ENCODE assay signal across 2 cellular contexts in the genomic region with DNA sequence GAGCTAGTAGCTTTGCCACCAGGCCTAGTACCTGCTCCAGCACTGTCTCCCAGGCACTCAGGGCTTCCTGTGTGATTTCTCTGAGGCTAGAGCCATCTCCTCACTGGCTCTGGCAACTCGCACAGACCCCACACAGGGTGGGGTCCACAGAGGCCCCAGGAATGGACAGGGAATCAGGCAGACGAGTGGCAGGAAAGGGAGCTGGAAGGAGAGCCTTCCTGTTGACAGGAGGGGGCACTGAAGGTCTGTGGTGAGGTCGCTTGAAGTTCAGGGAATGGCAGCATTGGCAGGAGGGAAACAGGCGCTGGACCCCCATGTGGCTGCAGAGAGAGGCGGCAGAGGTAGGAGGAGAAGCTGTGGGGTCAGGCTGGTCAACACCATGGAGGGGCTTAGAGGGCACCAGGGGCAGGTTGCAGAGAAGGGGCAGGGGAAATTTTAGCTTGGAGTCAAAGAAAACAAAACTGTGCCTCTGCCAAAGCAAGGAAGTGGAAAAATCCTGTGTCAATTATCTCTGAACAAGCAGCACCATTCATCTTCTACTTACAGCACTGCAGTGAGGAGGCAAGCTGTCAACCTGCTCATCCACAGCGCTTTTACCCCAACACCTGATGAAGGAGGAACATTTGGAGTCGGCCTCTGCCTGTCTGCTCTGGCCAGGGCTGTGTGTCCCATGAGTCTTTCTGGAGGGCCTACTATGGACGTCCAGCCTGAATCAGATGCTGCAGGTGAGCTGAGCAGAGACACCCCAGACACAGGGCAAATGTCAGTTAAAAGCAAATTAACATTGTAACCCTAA.
TF ChIP-seq lines count a peak whose summit lies in the region.

No MANE protein-coding gene starts in this region.

TF ChIP-seq in SK-N-SH, 30 proteins besides CTCF, POLR2A, EP300 and RAD21 (continued from another document):
- TF ChIP-seq, protein P1, sequence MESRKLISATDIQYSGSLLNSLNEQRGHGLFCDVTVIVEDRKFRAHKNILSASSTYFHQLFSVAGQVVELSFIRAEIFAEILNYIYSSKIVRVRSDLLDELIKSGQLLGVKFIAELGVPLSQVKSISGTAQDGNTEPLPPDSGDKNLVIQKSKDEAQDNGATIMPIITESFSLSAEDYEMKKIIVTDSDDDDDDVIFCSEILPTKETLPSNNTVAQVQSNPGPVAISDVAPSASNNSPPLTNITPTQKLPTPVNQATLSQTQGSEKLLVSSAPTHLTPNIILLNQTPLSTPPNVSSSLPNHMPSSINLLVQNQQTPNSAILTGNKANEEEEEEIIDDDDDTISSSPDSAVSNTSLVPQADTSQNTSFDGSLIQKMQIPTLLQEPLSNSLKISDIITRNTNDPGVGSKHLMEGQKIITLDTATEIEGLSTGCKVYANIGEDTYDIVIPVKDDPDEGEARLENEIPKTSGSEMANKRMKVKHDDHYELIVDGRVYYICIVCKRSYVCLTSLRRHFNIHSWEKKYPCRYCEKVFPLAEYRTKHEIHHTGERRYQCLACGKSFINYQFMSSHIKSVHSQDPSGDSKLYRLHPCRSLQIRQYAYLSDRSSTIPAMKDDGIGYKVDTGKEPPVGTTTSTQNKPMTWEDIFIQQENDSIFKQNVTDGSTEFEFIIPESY (IDR thresholded peaks at IDR 0.05; ENCODE audit: borderline replicate concordance, low read depth): no peak
- no peak for TF ChIP-seq RCOR1 (IDR thresholded peaks at IDR 0.05; ENCODE audit: low read length)
- no peak for TF ChIP-seq FOXM1 (IDR thresholded peaks at IDR 0.05; ENCODE audit: low read depth)
- TF ChIP-seq CHD2 (IDR thresholded peaks at IDR 0.05; ENCODE audit: low read length, partially characterized antibody): no peak
- no peak for TF ChIP-seq RFX5 (IDR thresholded peaks at IDR 0.05; ENCODE audit: low read length)
- TF ChIP-seq MEF2A (IDR thresholded peaks at IDR 0.05; ENCODE audit: borderline replicate concordance, low read depth): no peak
- TF ChIP-seq REST (IDR thresholded peaks at IDR 0.05; ENCODE audit: low read depth, low read length): no peak
- TF ChIP-seq ELF1 (IDR thresholded peaks at IDR 0.05): no peak
- no peak for TF ChIP-seq TEAD4 (IDR thresholded peaks at IDR 0.05; ENCODE audit: borderline replicate concordance, insufficient read depth)
- TF ChIP-seq, protein P2, sequence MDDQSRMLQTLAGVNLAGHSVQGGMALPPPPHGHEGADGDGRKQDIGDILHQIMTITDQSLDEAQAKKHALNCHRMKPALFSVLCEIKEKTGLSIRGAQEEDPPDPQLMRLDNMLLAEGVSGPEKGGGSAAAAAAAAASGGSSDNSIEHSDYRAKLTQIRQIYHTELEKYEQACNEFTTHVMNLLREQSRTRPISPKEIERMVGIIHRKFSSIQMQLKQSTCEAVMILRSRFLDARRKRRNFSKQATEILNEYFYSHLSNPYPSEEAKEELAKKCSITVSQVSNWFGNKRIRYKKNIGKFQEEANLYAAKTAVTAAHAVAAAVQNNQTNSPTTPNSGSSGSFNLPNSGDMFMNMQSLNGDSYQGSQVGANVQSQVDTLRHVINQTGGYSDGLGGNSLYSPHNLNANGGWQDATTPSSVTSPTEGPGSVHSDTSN (IDR thresholded peaks at IDR 0.05): no peak
- TF ChIP-seq POLR2AphosphoS5 (IDR thresholded peaks at IDR 0.05; ENCODE audit: low read depth, low read length): no peak
- TF ChIP-seq GATA2 (CRISPR knock-in tag; IDR thresholded peaks at IDR 0.05): no peak
- TF ChIP-seq RXRA (IDR thresholded peaks at IDR 0.05; ENCODE audit: borderline replicate concordance, low read depth): no peak
- TF ChIP-seq FOSL2 (IDR thresholded peaks at IDR 0.05; ENCODE audit: borderline replicate concordance, low read depth): no peak
- no peak for TF ChIP-seq SMC3 (IDR thresholded peaks at IDR 0.05; ENCODE audit: low read depth, low read length)

TF ChIP-seq in SK-N-SH treated with all-trans-retinoic acid at 6 μM for 48 hours, 23 proteins besides CTCF, POLR2A, EP300 and RAD21 (continued from another document):
- TF ChIP-seq, protein P3, sequence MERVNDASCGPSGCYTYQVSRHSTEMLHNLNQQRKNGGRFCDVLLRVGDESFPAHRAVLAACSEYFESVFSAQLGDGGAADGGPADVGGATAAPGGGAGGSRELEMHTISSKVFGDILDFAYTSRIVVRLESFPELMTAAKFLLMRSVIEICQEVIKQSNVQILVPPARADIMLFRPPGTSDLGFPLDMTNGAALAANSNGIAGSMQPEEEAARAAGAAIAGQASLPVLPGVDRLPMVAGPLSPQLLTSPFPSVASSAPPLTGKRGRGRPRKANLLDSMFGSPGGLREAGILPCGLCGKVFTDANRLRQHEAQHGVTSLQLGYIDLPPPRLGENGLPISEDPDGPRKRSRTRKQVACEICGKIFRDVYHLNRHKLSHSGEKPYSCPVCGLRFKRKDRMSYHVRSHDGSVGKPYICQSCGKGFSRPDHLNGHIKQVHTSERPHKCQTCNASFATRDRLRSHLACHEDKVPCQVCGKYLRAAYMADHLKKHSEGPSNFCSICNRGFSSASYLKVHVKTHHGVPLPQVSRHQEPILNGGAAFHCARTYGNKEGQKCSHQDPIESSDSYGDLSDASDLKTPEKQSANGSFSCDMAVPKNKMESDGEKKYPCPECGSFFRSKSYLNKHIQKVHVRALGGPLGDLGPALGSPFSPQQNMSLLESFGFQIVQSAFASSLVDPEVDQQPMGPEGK (CRISPR knock-in tag; IDR thresholded peaks at IDR 0.05; ENCODE audit: borderline replicate concordance): no peak
- TF ChIP-seq GLIS3 (CRISPR knock-in tag; IDR thresholded peaks at IDR 0.05): no peak
- no peak for TF ChIP-seq TCF4 (CRISPR knock-in tag; IDR thresholded peaks at IDR 0.05; ENCODE audit: borderline replicate concordance)
- TF ChIP-seq ESRRG (CRISPR knock-in tag; IDR thresholded peaks at IDR 0.05): no peak
- no peak for TF ChIP-seq TSHZ2 (CRISPR knock-in tag; IDR thresholded peaks at IDR 0.05)
TF ChIP-seq in SK-N-SH treated with all-trans-retinoic acid at 6 μM for 48 hours: peak in this region for 0.
